Comparison of ENCODE assay signal across 27 cellular contexts in genomic region chr14:98666545-98666944, GRCh38.
"Had no signal": no experiment of that assay in that cellular context is flagged by ENCODE, and none has a peak within 500 bp of the region (broad histone marks: within the 10 kb centered on the region; RNA-seq: fewer than 3 reads in every experiment).

No MANE protein-coding gene starts in this region.

- DNase-seq: naive thymus-derived CD4-positive, alpha-beta T cell; natural killer cell; occipital lobe; ovary; posterior cingulate gyrus; right cardiac atrium; spleen; stimulated activated CD4-positive, alpha-beta T cell treated with anti-CD3 and anti-CD28 coated beads, Interleukin-12 subunit alpha, Interleukin-12 subunit beta, amount 100 ng/mL, for 4 hours; stimulated activated CD4-positive, alpha-beta T cell treated with anti-CD3 and anti-CD28 coated beads, Interleukin-1b, Interleukin-23, amount 100 ng/mL, for 48 hours; stimulated activated CD4-positive, alpha-beta T cell treated with anti-CD3 and anti-CD28 coated beads, Interleukin-4, amount 100 ng/mL, for 1 hour; stimulated activated CD4-positive, alpha-beta T cell treated with anti-CD3 and anti-CD28 coated beads, Interleukin-4, amount 100 ng/mL, for 4 hours; stimulated activated CD8-positive, alpha-beta memory T cell treated with anti-CD3 and anti-CD28 coated beads, Interleukin-4, amount 100 ng/mL, for 48 hours; stimulated activated naive CD4-positive, alpha-beta T cell; stimulated activated naive CD8-positive, alpha-beta T cell treated with anti-CD3 and anti-CD28 coated beads, Interleukin-15, amount 100 ng/mL, for 72 hours; stimulated activated naive CD8-positive, alpha-beta T cell treated with anti-CD3 and anti-CD28 coated beads, Interleukin-15, Interleukin-2, amounts not matched to agents 100 U/mL and 50 U/mL, for 24 hours; substantia nigra; testis; tibial artery; transverse colon; upper lobe of right lung; uterus had no signal

- ATAC-seq: naive thymus-derived CD4-positive, alpha-beta T cell; natural killer cell; right cardiac atrium; sciatic nerve; stimulated activated memory B cell treated with anti-CD40 and anti-IgM and Interleukin-4, amounts not matched to agents 10 μg/mL and 1 μg/mL and 100 μg/mL, for 72 hours; stimulated activated naive CD8-positive, alpha-beta T cell treated with anti-CD3 and anti-CD28 coated beads, Interleukin-15, amount 100 ng/mL, for 72 hours; stimulated activated naive CD8-positive, alpha-beta T cell treated with anti-CD3 and anti-CD28 coated beads, Interleukin-15, Interleukin-2, amounts not matched to agents 100 U/mL and 50 U/mL, for 24 hours; upper lobe of right lung had no signal

- H3K4me3 ChIP-seq: neural progenitor cell, ovary, skin epidermis, smooth muscle cell, spleen, suprapubic skin, testis, tibial artery, transverse colon, upper lobe of right lung, uterus had no signal
